Comparison of ENCODE assay signal across 18 cellular contexts in genomic region chr1:110961902-110962301, GRCh38. TPM values are rescaled to one million over a fixed set of nuclear protein-coding genes. Genes with fewer than 3 reads are reported as not detected.
A peak's percentile ranks its signal among the peaks of the same experiment; 100 is the strongest.
DNase-seq lines count a peak whose midpoint lies in the region; ATAC-seq and TF ChIP-seq lines count a peak whose summit lies in the region.
"Had no signal": no experiment of that assay in that cellular context is flagged by ENCODE, and none has a peak within 500 bp of the region (broad histone marks: within the 10 kb centered on the region; RNA-seq: fewer than 3 reads in every experiment).

No MANE protein-coding gene starts in this region.

- H3K27me3 ChIP-seq in left ventricle myocardium inferior (ENCODE audit: low read depth) (peaks cover 5% of the 10 kb centered on the region), PC-9 (ENCODE audit: insufficient read depth, low read depth) (no peaks in the 10 kb centered on the region), testis (no peaks in the 10 kb centered on the region)

- peaks cover 14% of the 10 kb centered on the region for H3K27me3 Mint-ChIP-seq in glutamatergic neuron (ENCODE audit: unreplicated experiment)
- H3K27me3 Mint-ChIP-seq: activated CD8-positive, alpha-beta memory T cell treated with anti-CD3 and anti-CD28 coated beads, Interleukin-2, amount 10 ng/mL, durations not matched to agents 7 days and 5 days had no signal

- H3K4me1 Mint-ChIP-seq in glutamatergic neuron (ENCODE audit: low read depth, unreplicated experiment): peaks cover 4% of the 10 kb centered on the region

- H3K4me3 Mint-ChIP-seq in glutamatergic neuron (ENCODE audit: unreplicated experiment): peak overlapping the region; percentile 95
- H3K4me3 Mint-ChIP-seq: dendritic cell treated with granulocyte-macrophage colony-stimulating factor and Interleukin-4, amounts not matched to agents 40 ng/mL and 50 ng/mL, for 4 days had no signal

- H4K20me1 ChIP-seq in PC-9 (ENCODE audit: insufficient read depth): 0 out of 2 replicates have a peak, but pooled peaks cover 9% of the 10 kb centered on the region

- H3K4me3 ChIP-seq in left ventricle myocardium inferior (peak overlapping the region; percentile 75), PC-9 (peak overlapping the region; percentile 85; the same call in 1 of the 2 replicates), testis (peak overlapping the region; percentile 82 to 86)
- H3K4me3 ChIP-seq: HAP-1 had no signal

- H3K4me1 ChIP-seq in left ventricle myocardium inferior (peaks cover 32% of the 10 kb centered on the region), PC-9 (replicated peaks; ENCODE audit: insufficient read depth) (peaks cover 22% of the 10 kb centered on the region), testis (no peaks in the 10 kb centered on the region)

- no peak overlapping the region for H3K27ac Mint-ChIP-seq in glutamatergic neuron (ENCODE audit: unreplicated experiment)
- H3K27ac Mint-ChIP-seq: dendritic cell treated with granulocyte-macrophage colony-stimulating factor and Interleukin-4, amounts not matched to agents 40 ng/mL and 50 ng/mL, for 4 days had no signal

- no peak for ATAC-seq in left ventricle myocardium superior
- no peak for ATAC-seq in GM18861 (IDR thresholded peaks at IDR 0.05; ENCODE audit: unreplicated experiment)
- ATAC-seq in HG03097 (IDR thresholded peaks at IDR 0.05; ENCODE audit: low FRiP score, unreplicated experiment): no peak
- ATAC-seq: activated CD8-positive, alpha-beta memory T cell treated with anti-CD3 and anti-CD28 coated beads, Interleukin-2, amount 10 ng/mL, durations not matched to agents 7 days and 5 days had no signal

- peaks cover 11% of the 10 kb centered on the region for H3K36me3 Mint-ChIP-seq in glutamatergic neuron (ENCODE audit: unreplicated experiment)

- POLR2A ChIA-PET in PC-9 (lab: Charles Lee; ENCODE audit: unreplicated experiment): interaction anchor here (0.6 kb wide), 1 partner anchor 1847 kb away, joined by 5 read pairs; no protein-coding TSS in a partner anchor

- H3K79me2 ChIP-seq in PC-9 (ENCODE audit: low read depth): peaks cover 49% of the 10 kb centered on the region

- no peaks in the 10 kb centered on the region for H3K9me2 ChIP-seq in PC-9 (ENCODE audit: insufficient read depth)

- peaks cover 26% of the 10 kb centered on the region for H3F3A ChIP-seq in PC-9 (ENCODE audit: insufficient read depth, low read depth)

- DNase-seq in left ventricle myocardium inferior (no peak), left ventricle myocardium superior (no peak), PC-9 (no peak), glutamatergic neuron (no peak), testis (no peak), erythroblast (lab: John Stamatoyannopoulos, UW) (no peak)
- DNase-seq: activated CD8-positive, alpha-beta memory T cell treated with anti-CD3 and anti-CD28 coated beads, Interleukin-2, amount 10 ng/mL, durations not matched to agents 7 days and 5 days; AML-193; foreskin fibroblast; NCI-H1048; NCI-H510A; retina; stimulated activated CD4-positive, alpha-beta T cell treated with anti-CD3 and anti-CD28 coated beads, Interleukin-4, amount 100 ng/mL, for 4 hours; stimulated activated naive CD4-positive, alpha-beta T cell treated with Interleukin-2 at 50 U/mL for 16 hours had no signal

- no TSS peak for BruUV-seq in PC-9 (replicated peaks; lab: Mats Ljungman, UMichigan)

- TF ChIP-seq POLR2A in testis (IDR thresholded peaks at IDR 0.05) (no peak), erythroblast (IDR thresholded peaks at IDR 0.05; ENCODE audit: low read length) (no peak)

- intact Hi-C loops in left ventricle myocardium inferior (cut with micrococcal nuclease): no loop called here
- intact Hi-C loops in left ventricle myocardium superior (cut with micrococcal nuclease): no loop called here
- intact Hi-C loops in PC-9 (cut with micrococcal nuclease; ENCODE audit: unreplicated experiment): no loop called here
- intact Hi-C loops in testis (cut with DNase I; ENCODE audit: low total_unique reads): no loop called here

- H3K36me3 ChIP-seq in left ventricle myocardium inferior: no peaks in the 10 kb centered on the region
- peaks cover 32% of the 10 kb centered on the region; the same call in 1 of the 2 replicates for H3K36me3 ChIP-seq in PC-9 (ENCODE audit: low read depth)
- no peaks in the 10 kb centered on the region for H3K36me3 ChIP-seq in testis (ENCODE audit: low read depth, missing control alignments)
- H3K36me3 ChIP-seq: HAP-1 had no signal

- no peak overlapping the region for H3K27ac ChIP-seq in left ventricle myocardium inferior (replicated peaks)
- no peak overlapping the region for H3K27ac ChIP-seq in PC-9
- H3K27ac ChIP-seq in testis: peak overlapping the region; percentile 98 to 99

- no peak for TF ChIP-seq CTCF in left ventricle myocardium inferior (IDR thresholded peaks at IDR 0.05; ENCODE audit: borderline replicate concordance)
- no peak for TF ChIP-seq CTCF in PC-9 (conservative IDR thresholded peaks at IDR 0.05)
- no peak for TF ChIP-seq CTCF in glutamatergic neuron (IDR thresholded peaks at IDR 0.05; ENCODE audit: partially characterized antibody, unreplicated experiment)
- TF ChIP-seq CTCF in testis (IDR thresholded peaks at IDR 0.05): no peak

- H3K9me3 Mint-ChIP-seq in glutamatergic neuron (ENCODE audit: unreplicated experiment): peaks cover 13% of the 10 kb centered on the region

- peak overlapping the region; percentile 83 for H3K4me2 ChIP-seq in PC-9

- CTCF ChIA-PET in PC-9 (lab: Charles Lee): no interaction called here

- H2AFZ ChIP-seq in PC-9: no peak overlapping the region

- H3K9me3 ChIP-seq in left ventricle myocardium inferior (replicated peaks): peaks cover 61% of the 10 kb centered on the region
- H3K9me3 ChIP-seq in PC-9 (ENCODE audit: insufficient read depth, low read depth): peaks cover 37% of the 10 kb centered on the region
- H3K9me3 ChIP-seq in testis: no peaks in the 10 kb centered on the region

RNA-seq across cellular contexts. Expression of gene LRIF1, which starts 1.8 kb away (rescaled TPM):
- 14.9 TPM for total RNA-seq in left ventricle myocardium inferior
- 18.0 TPM for total RNA-seq in left ventricle myocardium superior
- 11.8 and 13.5 TPM in 2 replicates for total RNA-seq in PC-9 (2021)
- total RNA-seq in glutamatergic neuron (ENCODE audit: unreplicated experiment): 21.1 TPM
- total RNA-seq in testis: 10 to 100 TPM; 54.3 to 54.6 TPM
- polyA plus RNA-seq in testis (ENCODE audit: insufficient read depth, low read depth, low replicate concordance): 31.4 TPM

Comparison
In these comparisons a context has a peak if more than half of its experiments do, and no peak if none do; other contexts are left out.
1. H3K27ac ChIP-seq: peak in testis (2 of 2); none in left ventricle myocardium inferior (single experiment) and PC-9 (single experiment).
2. Peak in every context shown above with its lines, with median percentiles within 50 percentile points of each other: H3K4me3 ChIP-seq.